Comparison of ENCODE assay signal across 1 cellular context in genomic region chr7:100208911-100209408, GRCh38.
A peak's percentile ranks its signal among the peaks of the same experiment; 100 is the strongest.
TF ChIP-seq lines count a peak whose summit lies in the region.

No MANE protein-coding gene starts in this region.

TF ChIP-seq in K562, 482 proteins besides CTCF, POLR2A, EP300 and RAD21 (continued from another document):
- TF ChIP-seq, protein P1, sequence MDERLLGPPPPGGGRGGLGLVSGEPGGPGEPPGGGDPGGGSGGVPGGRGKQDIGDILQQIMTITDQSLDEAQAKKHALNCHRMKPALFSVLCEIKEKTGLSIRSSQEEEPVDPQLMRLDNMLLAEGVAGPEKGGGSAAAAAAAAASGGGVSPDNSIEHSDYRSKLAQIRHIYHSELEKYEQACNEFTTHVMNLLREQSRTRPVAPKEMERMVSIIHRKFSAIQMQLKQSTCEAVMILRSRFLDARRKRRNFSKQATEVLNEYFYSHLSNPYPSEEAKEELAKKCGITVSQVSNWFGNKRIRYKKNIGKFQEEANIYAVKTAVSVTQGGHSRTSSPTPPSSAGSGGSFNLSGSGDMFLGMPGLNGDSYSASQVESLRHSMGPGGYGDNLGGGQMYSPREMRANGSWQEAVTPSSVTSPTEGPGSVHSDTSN (CRISPR knock-in tag; IDR thresholded peaks at IDR 0.05; ENCODE audit: low read depth): no peak
- TF ChIP-seq, protein P1 (tag; conservative IDR thresholded peaks at IDR 0.05; ENCODE audit: low read depth): peak; percentile 48
